Comparison of ENCODE assay signal across 20 cellular contexts in genomic region chr10:74282853-74283205, GRCh38.
DNase-seq lines count a peak whose midpoint lies in the region; ATAC-seq and TF ChIP-seq lines count a peak whose summit lies in the region.
"Had no signal": no experiment of that assay in that cellular context is flagged by ENCODE, and none has a peak within 500 bp of the region (broad histone marks: within the 10 kb centered on the region; RNA-seq: fewer than 3 reads in every experiment).

No MANE protein-coding gene starts in this region.

- H3K4me3 Mint-ChIP-seq in HFFc6 (peak overlapping the region; percentile 60), WTC11 (no peak overlapping the region)
- H3K4me3 Mint-ChIP-seq: nephron; stimulated activated memory B cell treated with anti-CD40 and anti-IgM and Interleukin-4, amounts not matched to agents 10 μg/mL and 1 μg/mL and 100 μg/mL, for 72 hours had no signal

- POLR2A ChIA-PET in WTC11 (lab: Charles Lee), result no interaction called here

- H3K36me3 Mint-ChIP-seq in HFFc6 (ENCODE audit: low read depth), result peaks cover 41% of the 10 kb centered on the region
- no peaks in the 10 kb centered on the region for H3K36me3 Mint-ChIP-seq in WTC11

- H3K27ac Mint-ChIP-seq in HFFc6 (peak overlapping the region; percentile 90), WTC11 (peak overlapping the region; percentile 12; the same call in 1 of the 2 replicates)
- H3K27ac Mint-ChIP-seq: stimulated activated memory B cell treated with anti-CD40 and anti-IgM and Interleukin-4, amounts not matched to agents 10 μg/mL and 1 μg/mL and 100 μg/mL, for 72 hours had no signal

- no peak for TF ChIP-seq CTCF in HFFc6 (IDR thresholded peaks at IDR 0.05)
- no peak for TF ChIP-seq CTCF in WTC11 (IDR thresholded peaks at IDR 0.05)

- ATAC-seq in WTC11 (no peak), esophagus mucosa (peak; percentile 53), HG03378 (IDR thresholded peaks at IDR 0.05; ENCODE audit: unreplicated experiment) (no peak), HG02798 (IDR thresholded peaks at IDR 0.05; ENCODE audit: poor library complexity, unreplicated experiment) (no peak)
- ATAC-seq: Panc1; stimulated activated memory B cell treated with anti-CD40 and anti-IgM and Interleukin-4, amounts not matched to agents 10 μg/mL and 1 μg/mL and 100 μg/mL, for 72 hours had no signal

- no peaks in the 10 kb centered on the region; the same call in 1 of the 2 replicates for H3K27me3 Mint-ChIP-seq in HFFc6 (ENCODE audit: insufficient read depth)
- no peaks in the 10 kb centered on the region for H3K27me3 Mint-ChIP-seq in WTC11 (ENCODE audit: low read depth)
- H3K27me3 Mint-ChIP-seq: stimulated activated memory B cell treated with anti-CD40 and anti-IgM and Interleukin-4, amounts not matched to agents 10 μg/mL and 1 μg/mL and 100 μg/mL, for 72 hours had no signal

- DNase-seq in HFFc6, result peak; percentile 53
- no peak for DNase-seq in WTC11 (ENCODE audit: low spot score)
- DNase-seq in non-pigmented ciliary epithelial cell (ENCODE audit: low read depth), result peak; percentile 14
- DNase-seq in stimulated activated CD4-positive, alpha-beta T cell treated with anti-CD3 and anti-CD28 coated beads, Interleukin-1b, Interleukin-23, amount 100 ng/mL, for 48 hours, result no peak
- DNase-seq: activated CD4-positive, alpha-beta T cell treated with anti-CD3 and anti-CD28 coated beads, Interleukin-2, amount 50 U/mL, for 48 hours; activated T-cell treated with anti-CD3 and anti-CD28 coated beads, Interleukin-2, amount 50 U/mL, for 48 hours; adrenal gland; DMS153; H7; head of caudate nucleus; KBM-7; NCI-H1092 treated with DMSO at 0.1 percent for 48 hours; NCI-H748 treated with DMSO at 0.1 percent for 48 hours; tibial artery had no signal

- H3K4me1 Mint-ChIP-seq in HFFc6 (ENCODE audit: low read depth), result peaks cover 42% of the 10 kb centered on the region
- H3K4me1 Mint-ChIP-seq in WTC11, result no peaks in the 10 kb centered on the region

- H3K9me3 Mint-ChIP-seq in HFFc6 (peaks cover 24% of the 10 kb centered on the region), WTC11 (no peaks in the 10 kb centered on the region)
- H3K9me3 Mint-ChIP-seq: nephron had no signal

- CTCF ChIA-PET in WTC11 (lab: Charles Lee), result no interaction called here

TF ChIP-seq in WTC11, 78 proteins besides CTCF, POLR2A, EP300 and RAD21:
- TF ChIP-seq FOXP1 (CRISPR knock-in tag; IDR thresholded peaks at IDR 0.05; ENCODE audit: borderline replicate concordance) (no peak), E2F5 (CRISPR knock-in tag; IDR thresholded peaks at IDR 0.05) (no peak), ETV6 (CRISPR knock-in tag; IDR thresholded peaks at IDR 0.05) (no peak), RORB (CRISPR knock-in tag; IDR thresholded peaks at IDR 0.05) (no peak), ZNF121 (CRISPR knock-in tag; IDR thresholded peaks at IDR 0.05) (no peak), NFYB (CRISPR knock-in tag; conservative IDR thresholded peaks at IDR 0.05; ENCODE audit: low read depth) (no peak), USF2 (CRISPR knock-in tag; IDR thresholded peaks at IDR 0.05) (no peak), NFATC4 (CRISPR knock-in tag; IDR thresholded peaks at IDR 0.05) (no peak), MXD4 (CRISPR knock-in tag; IDR thresholded peaks at IDR 0.05; ENCODE audit: borderline replicate concordance) (no peak)

Comparison
In these comparisons a context has a peak if more than half of its experiments do, and no peak if none do; other contexts are left out.
1. DNase-seq: peak in HFFc6 (single experiment) and non-pigmented ciliary epithelial cell (single experiment); none in WTC11 (single experiment) and stimulated activated CD4-positive, alpha-beta T cell treated with anti-CD3 and anti-CD28 coated beads, Interleukin-1b, Interleukin-23, amount 100 ng/mL, for 48 hours (single experiment).